In the genomic region with DNA sequence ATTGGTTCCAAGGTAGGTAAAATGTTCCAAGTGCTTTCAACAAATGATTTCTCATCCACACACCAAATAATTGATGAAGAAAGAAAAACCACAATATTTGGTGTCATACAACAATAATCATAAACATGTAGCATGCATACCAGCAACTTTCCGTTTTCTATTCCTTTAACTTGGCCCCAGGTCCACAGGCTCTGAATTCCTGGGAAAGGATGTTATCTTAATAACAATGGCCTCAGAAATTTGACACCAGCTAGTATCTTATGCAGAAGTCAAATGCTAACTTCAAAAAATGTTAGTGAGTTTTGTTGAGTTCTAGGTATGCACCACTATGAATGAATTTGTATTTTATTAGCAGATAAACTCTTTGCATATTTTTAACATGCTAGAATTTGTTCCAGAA, we compare ENCODE assay signal across 24 cellular contexts.
DNase-seq lines count a peak whose midpoint lies in the region; ATAC-seq, FAIRE-seq and TF ChIP-seq lines count a peak whose summit lies in the region.
"Had no signal": no experiment of that assay in that cellular context is flagged by ENCODE, and none has a peak within 500 bp of the region (broad histone marks: within the 10 kb centered on the region; RNA-seq: fewer than 3 reads in every experiment).

No MANE protein-coding gene starts in this region.

- DNase-seq in AG10803 (ENCODE audit: low read depth) (peak; percentile 36), H1 (ENCODE audit: low read depth in 1 of 2, low spot score in 2 of 2) (no peak), iPS-NIHi11 (ENCODE audit: low spot score) (peak; percentile 5), coronary artery (ENCODE audit: low spot score) (no peak)
- no peak for DNase-seq in CD8-positive, alpha-beta memory T cell
- DNase-seq: 8988T; AML-193; C1 segment of cervical spinal cord; CD8-positive, alpha-beta T cell; KG1; NCI-H1092; NCI-H1436; NCI-H187 treated with DMSO at 0.1 percent for 48 hours; NCI-H2107; NCI-H2227 treated with DMSO at 0.1 percent for 48 hours; NCI-H510A treated with DMSO at 0.1 percent for 48 hours; NCI-H774; NK-92 treated with Interleukin-12 subunit alpha and Interleukin-12 subunit beta, amount 100 ng/mL, for 24 hours had no signal

- no peak overlapping the region for H2BK20ac ChIP-seq in H1 (ENCODE audit: low read length)

- H2AFZ ChIP-seq in H1 (ENCODE audit: low read length), result no peak overlapping the region

- no peak overlapping the region for H4K8ac ChIP-seq in H1 (ENCODE audit: extremely low read depth, insufficient read depth, low read length)

- no peak for ATAC-seq in GM18517 (IDR thresholded peaks at IDR 0.05; ENCODE audit: unreplicated experiment)
- ATAC-seq: CD8-positive, alpha-beta T cell; Panc1 had no signal

- H3K79me2 ChIP-seq in H1 (ENCODE audit: control insufficient read depth in 1 of 2, insufficient read depth in 2 of 2, low read length in 2 of 2), result no peaks in the 10 kb centered on the region

- H3K79me1 ChIP-seq in H1 (ENCODE audit: low read depth, low read length), result no peaks in the 10 kb centered on the region

- H2BK5ac ChIP-seq in H1 (ENCODE audit: low read depth, low read length), result no peak overlapping the region

- H3K27ac ChIP-seq in HUES64 (ENCODE audit: low read depth, low read length) (peak overlapping the region; percentile 73; the same call in 1 of the 2 replicates), H1 (ENCODE audit: low read depth, low read length) (no peak overlapping the region), coronary artery (no peak overlapping the region)
- H3K27ac ChIP-seq in CD8-positive, alpha-beta memory T cell (ENCODE audit: low read depth, low read length), result no peak overlapping the region
- H3K27ac ChIP-seq: HL-60 had no signal

- CTCF ChIA-PET in H1 (lab: Charles Lee; ENCODE audit: partially characterized antibody), result no interaction called here
- CTCF ChIA-PET in CD8-positive, alpha-beta memory T cell (lab: Charles Lee), result no interaction called here

- H2BK120ac ChIP-seq in H1 (replicated peaks; ENCODE audit: low read depth, low read length), result no peak overlapping the region

- no peaks in the 10 kb centered on the region for H3K36me3 ChIP-seq in HUES64 (ENCODE audit: insufficient read depth, low read length)
- peaks cover 0 to 4% (median 0%) of the 10 kb centered on the region in 4 experiments; a peak in 1 of 8 replicates for H3K36me3 ChIP-seq in H1 (ENCODE audit: control insufficient read depth in 2 of 4, insufficient read depth in 4 of 4, low read length in 3 of 4)
- H3K36me3 ChIP-seq in CD8-positive, alpha-beta memory T cell (ENCODE audit: insufficient read depth, low read length), result no peaks in the 10 kb centered on the region
- H3K36me3 ChIP-seq: HAP-1 had no signal

- H3K4me3 Mint-ChIP-seq in CD8-positive, alpha-beta memory T cell, result no peak overlapping the region
- H3K4me3 Mint-ChIP-seq: CD8-positive, alpha-beta T cell had no signal

- no peak overlapping the region for H3K4me3 ChIP-seq in AG10803 (ENCODE audit: low read length)
- no peak overlapping the region for H3K4me3 ChIP-seq in HUES64 (ENCODE audit: low read length)
- H3K4me3 ChIP-seq in H1 (ENCODE audit: extremely low read depth in 1 of 4, insufficient read depth in 2 of 4, low read depth in 3 of 4, low read length in 4 of 4), result peak overlapping the region in 1 of 4 experiments; percentile 1; a peak in 1 of 8 replicates
- H3K4me3 ChIP-seq in coronary artery, result no peak overlapping the region
- no peak overlapping the region for H3K4me3 ChIP-seq in CD8-positive, alpha-beta memory T cell (ENCODE audit: low read length)
- H3K4me3 ChIP-seq: HAP-1 had no signal

- H3K9ac ChIP-seq in HUES64 (ENCODE audit: low read depth, low read length) (no peak overlapping the region), H1 (replicated peaks in 1 of 4; ENCODE audit: extremely low read depth in 1 of 4, low read depth in 3 of 4, low read length in 3 of 4) (no peak overlapping the region)

- no peak overlapping the region for H2BK15ac ChIP-seq in H1 (ENCODE audit: low read length)

- H3K4ac ChIP-seq in H1 (replicated peaks; ENCODE audit: insufficient read length, low read depth, low read length), result no peak overlapping the region

- H3K9me3 ChIP-seq in HUES64 (ENCODE audit: insufficient read depth, low read depth, low read length) (peaks cover 32% of the 10 kb centered on the region), H1 (ENCODE audit: insufficient read depth in 2 of 2, low read depth in 1 of 2, low read length in 1 of 2) (peaks cover 20 to 27% of the 10 kb centered on the region in 2 experiments)
- no peaks in the 10 kb centered on the region for H3K9me3 ChIP-seq in CD8-positive, alpha-beta memory T cell (ENCODE audit: low read length)
- H3K9me3 ChIP-seq: HAP-1 had no signal

- H3K23me2 ChIP-seq in H1 (ENCODE audit: low read depth, low read length), result no peaks in the 10 kb centered on the region

- peaks cover 17% of the 10 kb centered on the region for H3K4me1 ChIP-seq in HUES64 (ENCODE audit: insufficient read depth, low read length)
- peaks cover 0 to 6% (median 3%) of the 10 kb centered on the region in 4 experiments; a peak in 2 of 7 replicates for H3K4me1 ChIP-seq in H1 (replicated peaks in 1 of 4; ENCODE audit: control insufficient read depth in 3 of 4, insufficient read depth in 4 of 4, low read length in 3 of 4)
- no peaks in the 10 kb centered on the region for H3K4me1 ChIP-seq in CD8-positive, alpha-beta memory T cell (ENCODE audit: insufficient read depth, low read length)
- H3K4me1 ChIP-seq: HAP-1 had no signal

- H3K56ac ChIP-seq in H1 (replicated peaks; ENCODE audit: insufficient read length, low read depth, low read length), result no peak overlapping the region

- no peak overlapping the region for H4K5ac ChIP-seq in H1 (ENCODE audit: insufficient read length, low read depth, low read length)

- no peak overlapping the region for H3K18ac ChIP-seq in H1 (ENCODE audit: extremely low read depth, low read length)

- H3K14ac ChIP-seq in H1 (ENCODE audit: insufficient read length), result no peak overlapping the region

- no peak for TF ChIP-seq RAD21 in H1 (IDR thresholded peaks at IDR 0.05 in 1 of 2, conservative IDR thresholded peaks at IDR 0.05 in 1 of 2; ENCODE audit: low read depth in 2 of 2, low read length in 2 of 2)

- TF ChIP-seq POLR2A in H1 (IDR thresholded peaks at IDR 0.05; ENCODE audit: control extremely low read depth in 1 of 2, low read depth in 2 of 2, low read length in 2 of 2), result no peak

- peak; percentile 82 for FAIRE-seq in H1 (lab: Jason Lieb, UNC)
- FAIRE-seq: G401.6 had no signal

- H3K23ac ChIP-seq in H1 (ENCODE audit: insufficient read length), result no peak overlapping the region

- no peak for TF ChIP-seq EP300 in H1 (IDR thresholded peaks at IDR 0.05; ENCODE audit: borderline replicate concordance in 1 of 2, low read depth in 2 of 2, low read length in 2 of 2)

- H2AK5ac ChIP-seq in H1 (ENCODE audit: low read depth, low read length), result no peak overlapping the region

- WGBS in HUES64, result no CpG with 5 or more reads among the region's 1 CpG
- WGBS in H1 (ENCODE audit: extremely low coverage in 1 of 2, insufficient coverage in 1 of 2, insufficient read length in 1 of 2, insufficient replicate concordance in 2 of 2, low coverage in 1 of 2, low lambda C conversion rate in 2 of 2, missing lambda C conversion rate in 1 of 2), 2 experiments, result 22% methylated on average over 1 of the region's 1 CpG; no CpG with 5 or more reads in 1 of the 2 experiments

- H3K36me3 Mint-ChIP-seq in CD8-positive, alpha-beta memory T cell, result no peaks in the 10 kb centered on the region
- H3K36me3 Mint-ChIP-seq: CD8-positive, alpha-beta T cell had no signal

- peaks cover 2 to 16% of the 10 kb centered on the region in 2 donors for H3K27me3 Mint-ChIP-seq in CD8-positive, alpha-beta memory T cell

- H3K27me3 ChIP-seq in HUES64 (ENCODE audit: insufficient read depth, low read length), result no peaks in the 10 kb centered on the region
- no peaks in the 10 kb centered on the region for H3K27me3 ChIP-seq in H1 (replicated peaks in 1 of 4; ENCODE audit: control insufficient read depth in 3 of 4, extremely low read depth in 1 of 4, insufficient read depth in 3 of 4, low read length in 3 of 4)
- H3K27me3 ChIP-seq in CD8-positive, alpha-beta memory T cell (ENCODE audit: insufficient read depth, low read length, poor library complexity, severe bottlenecking), result no peaks in the 10 kb centered on the region

- peak overlapping the region in 1 of 2 experiments; percentile 29; a peak in 1 of 4 replicates for H3K4me2 ChIP-seq in H1 (ENCODE audit: insufficient read depth in 1 of 2, low read depth in 2 of 2, low read length in 2 of 2)

- H3K9me3 Mint-ChIP-seq in CD8-positive, alpha-beta memory T cell, result peaks cover 7 to 15% (median 12%) of the 10 kb centered on the region in 5 donors

- H4K91ac ChIP-seq in H1 (replicated peaks; ENCODE audit: insufficient read length, low read length), result no peak overlapping the region

- H4K20me1 ChIP-seq in H1 (replicated peaks in 1 of 2; ENCODE audit: control insufficient read depth in 1 of 2, insufficient read depth in 2 of 2, low read length in 2 of 2), result no peaks in the 10 kb centered on the region

- H3K27ac Mint-ChIP-seq in CD8-positive, alpha-beta memory T cell, result no peak overlapping the region
- H3K27ac Mint-ChIP-seq: CD8-positive, alpha-beta T cell had no signal

- POLR2A ChIA-PET in H1 (lab: Charles Lee; ENCODE audit: partially characterized antibody), result no interaction called here
- POLR2A ChIA-PET in CD8-positive, alpha-beta memory T cell (lab: Charles Lee), result no interaction called here

- TF ChIP-seq CTCF in AG10803 (conservative IDR thresholded peaks at IDR 0.05; ENCODE audit: low read length), result no peak
- no peak for TF ChIP-seq CTCF in H1 (IDR thresholded peaks at IDR 0.05; ENCODE audit: control extremely low read depth in 1 of 3, insufficient read depth in 1 of 3, low read depth in 1 of 3, low read length in 3 of 3)
- TF ChIP-seq CTCF in coronary artery (IDR thresholded peaks at IDR 0.05), result no peak

- H3K4me1 Mint-ChIP-seq in CD8-positive, alpha-beta memory T cell, result no peaks in the 10 kb centered on the region

- no peak overlapping the region for H2BK12ac ChIP-seq in H1 (ENCODE audit: low read depth, low read length)

TF ChIP-seq in H1, 55 proteins besides CTCF, POLR2A, EP300 and RAD21:
- TF ChIP-seq RFX5 (IDR thresholded peaks at IDR 0.05; ENCODE audit: borderline replicate concordance, low read depth, low read length) (no peak), KDM5A (IDR thresholded peaks at IDR 0.05; ENCODE audit: low read length) (no peak), TAF7 (optimal IDR thresholded peaks at IDR 0.05; ENCODE audit: borderline replicate concordance, low read depth, low read length) (no peak), SP2 (IDR thresholded peaks at IDR 0.05; ENCODE audit: low read length) (no peak), GTF2F1 (IDR thresholded peaks at IDR 0.05; ENCODE audit: borderline replicate concordance, low read depth, low read length) (no peak), EGR1 (IDR thresholded peaks at IDR 0.05; ENCODE audit: borderline replicate concordance, low read depth, low read length) (no peak)
TF ChIP-seq in H1: peak in this region for 0.

Comparison
In these comparisons a context has a peak if more than half of its experiments do, and no peak if none do; other contexts are left out.
1. DNase-seq: peak in AG10803 (single experiment) and iPS-NIHi11 (single experiment); none in H1 (0 of 2), coronary artery (single experiment) and CD8-positive, alpha-beta memory T cell (0 of 5).